Comparison of ENCODE assay signal across 8 cellular contexts in genomic region chr2:393711-394696, GRCh38.
DNase-seq lines count a peak whose midpoint lies in the region; ATAC-seq, FAIRE-seq and TF ChIP-seq lines count a peak whose summit lies in the region.

No MANE protein-coding gene starts in this region.

- TF ChIP-seq POLR2A in GM12892 (IDR thresholded peaks at IDR 0.05; ENCODE audit: low read depth, low read length): no peak

- DNase-seq in CMK (ENCODE audit: low read depth) (peak; percentile 11), RPMI8226 (peak; percentile 73), mesendoderm (peak; percentile 98), GM12892 (ENCODE audit: insufficient read length) (no peak)
- DNase-seq in activated naive CD4-positive, alpha-beta T cell treated with anti-CD3 and anti-CD28 coated beads, Interleukin-2, amount 10 ng/mL, durations not matched to agents 7 days and 5 days: peak; percentile 87
- DNase-seq in stimulated activated naive CD8-positive, alpha-beta T cell treated with anti-CD3 and anti-CD28 coated beads, Interleukin-15, Interleukin-2, amounts not matched to agents 100 U/mL and 50 U/mL, for 24 hours: peak; percentile 58

- WGBS in mesendoderm (ENCODE audit: extremely low coverage, insufficient coverage, low lambda C conversion rate): no CpG with 5 or more reads among the region's 37 CpGs

- peaks cover 3% of the 10 kb centered on the region for H3K36me3 Mint-ChIP-seq in activated naive CD4-positive, alpha-beta T cell treated with anti-CD3 and anti-CD28 coated beads, Interleukin-2, amount 10 ng/mL, durations not matched to agents 7 days and 5 days

- peaks cover 38% of the 10 kb centered on the region for H3K4me1 Mint-ChIP-seq in activated naive CD4-positive, alpha-beta T cell treated with anti-CD3 and anti-CD28 coated beads, Interleukin-2, amount 10 ng/mL, durations not matched to agents 7 days and 5 days

- no peak overlapping the region for H2AK5ac ChIP-seq in mesendoderm (ENCODE audit: low read length)

- H3K4ac ChIP-seq in mesendoderm (ENCODE audit: low read depth, low read length): no peak overlapping the region

- no peak overlapping the region for H2BK120ac ChIP-seq in mesendoderm (ENCODE audit: low read depth, low read length)

- H3K27ac ChIP-seq in mesendoderm (ENCODE audit: low read depth, low read length): no peak overlapping the region

- no peak overlapping the region for H4K5ac ChIP-seq in mesendoderm (ENCODE audit: low read length)

- H3K23ac ChIP-seq in mesendoderm (ENCODE audit: low read length): no peak overlapping the region

- H3K27ac Mint-ChIP-seq in activated naive CD4-positive, alpha-beta T cell treated with anti-CD3 and anti-CD28 coated beads, Interleukin-2, amount 10 ng/mL, durations not matched to agents 7 days and 5 days: peak overlapping the region; percentile 96

- H2BK15ac ChIP-seq in mesendoderm (replicated peaks; ENCODE audit: low read depth): no peak overlapping the region

- H3K36me3 ChIP-seq in mesendoderm (ENCODE audit: control insufficient read depth, insufficient read depth, low read length): no peaks in the 10 kb centered on the region

- CTCF ChIA-PET in activated naive CD4-positive, alpha-beta T cell treated with anti-CD3 and anti-CD28 coated beads, Interleukin-2, amount 10 ng/mL, durations not matched to agents 7 days and 5 days (lab: Charles Lee): interaction anchor here (0.6 kb wide), 1 partner anchor 31 kb away, joined by 3 read pairs; no protein-coding TSS in a partner anchor

- H3K4me3 ChIP-seq in mesendoderm (ENCODE audit: low read length): no peak overlapping the region

- no peak for FAIRE-seq in GM12892 (lab: Jason Lieb, UNC)

- peak; percentile 57 for ATAC-seq in HG03159 (IDR thresholded peaks at IDR 0.05; ENCODE audit: unreplicated experiment)
- ATAC-seq in stimulated activated naive CD8-positive, alpha-beta T cell treated with anti-CD3 and anti-CD28 coated beads, Interleukin-15, Interleukin-2, amounts not matched to agents 100 U/mL and 50 U/mL, for 24 hours: peak; percentile 82
- ATAC-seq in GM19467 (IDR thresholded peaks at IDR 0.05; ENCODE audit: unreplicated experiment): no peak

- peak overlapping the region; percentile 79 for H3K4me3 Mint-ChIP-seq in activated naive CD4-positive, alpha-beta T cell treated with anti-CD3 and anti-CD28 coated beads, Interleukin-2, amount 10 ng/mL, durations not matched to agents 7 days and 5 days

- H3K4me2 ChIP-seq in mesendoderm (ENCODE audit: low read length): no peak overlapping the region

- H2BK5ac ChIP-seq in mesendoderm (ENCODE audit: low read length): no peak overlapping the region

- no peaks in the 10 kb centered on the region for H3K79me1 ChIP-seq in mesendoderm (ENCODE audit: low read length)

- H3K27me3 Mint-ChIP-seq in activated naive CD4-positive, alpha-beta T cell treated with anti-CD3 and anti-CD28 coated beads, Interleukin-2, amount 10 ng/mL, durations not matched to agents 7 days and 5 days: peaks cover 23% of the 10 kb centered on the region

- no peak overlapping the region for H3K9ac ChIP-seq in mesendoderm (ENCODE audit: low read length)

- H3K56ac ChIP-seq in mesendoderm (ENCODE audit: low read length): no peak overlapping the region

- peaks cover 18% of the 10 kb centered on the region for H3K9me3 Mint-ChIP-seq in activated naive CD4-positive, alpha-beta T cell treated with anti-CD3 and anti-CD28 coated beads, Interleukin-2, amount 10 ng/mL, durations not matched to agents 7 days and 5 days

- no peak overlapping the region for H4K8ac ChIP-seq in mesendoderm (ENCODE audit: low read depth, low read length)

- H3K18ac ChIP-seq in mesendoderm (ENCODE audit: low read length): no peak overlapping the region

- H3K4me1 ChIP-seq in mesendoderm (ENCODE audit: control insufficient read depth, low read depth, low read length): no peaks in the 10 kb centered on the region

- no peaks in the 10 kb centered on the region for H3K27me3 ChIP-seq in mesendoderm (ENCODE audit: insufficient read depth, low read length, poor library complexity)

- no peaks in the 10 kb centered on the region for H3K79me2 ChIP-seq in mesendoderm (ENCODE audit: control insufficient read depth, insufficient read depth, low read length)
